ENCODE assay signal across 5 cellular contexts in genomic region chr1:147927156-147927672, GRCh38. TPM values are rescaled to one million over a fixed set of nuclear protein-coding genes. Genes with fewer than 3 reads are reported as not detected.
"Had no signal": no experiment of that assay in that cellular context is flagged by ENCODE, and none has a peak within 500 bp of the region (broad histone marks: within the 10 kb centered on the region; RNA-seq: fewer than 3 reads in every experiment).

No MANE protein-coding gene starts in this region.

RNA-seq across cellular contexts. Expression of gene GJA8, which starts 24.6 kb away (rescaled TPM):
- total RNA-seq: M059J, PC-3, Peyer's patch, Right ventricle myocardium superior, SK-MEL-5 had no signal
